13 cellular contexts compared by ENCODE assay signal in the genomic region with DNA sequence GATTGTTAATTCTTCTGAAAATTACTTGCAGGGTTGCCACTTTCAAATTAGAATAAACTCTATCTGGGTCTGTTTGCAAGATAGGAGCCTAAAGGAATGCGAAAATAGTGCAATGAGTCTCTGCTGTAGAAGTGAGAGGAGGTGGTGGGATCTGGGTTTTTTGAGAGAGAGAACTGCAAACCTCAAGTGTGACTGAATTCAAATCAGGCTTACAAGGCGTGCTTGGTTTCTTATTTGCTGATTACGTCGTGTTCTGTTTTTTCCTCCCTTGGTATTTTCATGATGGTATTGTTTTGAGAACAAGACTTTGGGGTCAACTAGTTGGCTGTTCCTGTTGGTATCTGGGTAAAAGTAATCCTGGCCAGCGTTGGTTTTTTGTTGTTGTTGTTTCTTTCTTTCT.
DNase-seq lines count a peak whose midpoint lies in the region; ATAC-seq and TF ChIP-seq lines count a peak whose summit lies in the region.
"Had no signal": no experiment of that assay in that cellular context is flagged by ENCODE, and none has a peak within 500 bp of the region (broad histone marks: within the 10 kb centered on the region; RNA-seq: fewer than 3 reads in every experiment).

No MANE protein-coding gene starts in this region.

- intact Hi-C loops in PC-9 (cut with micrococcal nuclease; ENCODE audit: unreplicated experiment), result no loop called here

- H3K4me1 ChIP-seq in PC-9 (replicated peaks; ENCODE audit: insufficient read depth), result no peaks in the 10 kb centered on the region

- H4K20me1 ChIP-seq in PC-9 (ENCODE audit: insufficient read depth), result no peaks in the 10 kb centered on the region

- H3K27me3 ChIP-seq in PC-9 (ENCODE audit: insufficient read depth, low read depth), result no peaks in the 10 kb centered on the region

- peak; percentile 90 for ATAC-seq in GM19455 (IDR thresholded peaks at IDR 0.05; ENCODE audit: unreplicated experiment)
- peak; percentile 92 for ATAC-seq in HG03066 (IDR thresholded peaks at IDR 0.05; ENCODE audit: low read depth, unreplicated experiment)

- no peak overlapping the region for H3K4me3 ChIP-seq in choroid plexus epithelial cell (ENCODE audit: low read depth, low read length)
- no peak overlapping the region for H3K4me3 ChIP-seq in PC-9

- CTCF ChIA-PET in PC-9 (lab: Charles Lee), result no interaction called here

- 0 out of 2 replicates have a peak, but pooled peaks cover 6% of the 10 kb centered on the region for H3K9me2 ChIP-seq in PC-9 (ENCODE audit: insufficient read depth)

- no peak overlapping the region for H3K4me2 ChIP-seq in PC-9

- H3K9me3 ChIP-seq in PC-9 (ENCODE audit: insufficient read depth, low read depth), result no peaks in the 10 kb centered on the region

- no peak overlapping the region for H2AFZ ChIP-seq in PC-9

- H3K79me2 ChIP-seq in PC-9 (ENCODE audit: low read depth), result no peaks in the 10 kb centered on the region

- peak; percentile 35 for DNase-seq in GM13976 (ENCODE audit: low spot score)
- DNase-seq in choroid plexus epithelial cell (ENCODE audit: low read depth), result peak; percentile 31
- DNase-seq in middle frontal gyrus (ENCODE audit: extremely low spot score, low spot score), result no peak
- no peak for DNase-seq in PC-9
- DNase-seq in cortex of kidney (lab: John Stamatoyannopoulos, UW), result no peak
- no peak for DNase-seq in SK-N-DZ (ENCODE audit: low spot score)
- DNase-seq: aorta, head of caudate nucleus, natural killer cell, NCI-H226 had no signal

- in situ Hi-C loops in GM13976 (cut with MboI; ENCODE audit: low sequenced_read_pairs, unreplicated experiment), result no loop called here

- no peak overlapping the region for H3K27ac ChIP-seq in PC-9
- H3K27ac ChIP-seq: HL-60 had no signal

- TF ChIP-seq CTCF in GM13976 (IDR thresholded peaks at IDR 0.05; ENCODE audit: borderline replicate concordance, control extremely low read depth, extremely low read depth, insufficient read depth, missing control alignments) (no peak), choroid plexus epithelial cell (conservative IDR thresholded peaks at IDR 0.05; ENCODE audit: low read depth, low read length) (no peak), PC-9 (conservative IDR thresholded peaks at IDR 0.05) (no peak)

- H3K36me3 ChIP-seq in PC-9 (ENCODE audit: low read depth), result no peaks in the 10 kb centered on the region

- no TSS peak for BruUV-seq in PC-9 (replicated peaks; lab: Mats Ljungman, UMichigan)

- POLR2A ChIA-PET in PC-9 (lab: Charles Lee; ENCODE audit: unreplicated experiment), result no interaction called here

- H3F3A ChIP-seq in PC-9 (ENCODE audit: insufficient read depth, low read depth), result no peaks in the 10 kb centered on the region

Comparison
In these comparisons a context has a peak if more than half of its experiments do, and no peak if none do; other contexts are left out.
1. DNase-seq: peak in GM13976 (single experiment) and choroid plexus epithelial cell (single experiment); none in middle frontal gyrus (single experiment), PC-9 (0 of 2), cortex of kidney (single experiment) and SK-N-DZ (single experiment).